ENCODE assay signal across 11 cellular contexts in the genomic region with DNA sequence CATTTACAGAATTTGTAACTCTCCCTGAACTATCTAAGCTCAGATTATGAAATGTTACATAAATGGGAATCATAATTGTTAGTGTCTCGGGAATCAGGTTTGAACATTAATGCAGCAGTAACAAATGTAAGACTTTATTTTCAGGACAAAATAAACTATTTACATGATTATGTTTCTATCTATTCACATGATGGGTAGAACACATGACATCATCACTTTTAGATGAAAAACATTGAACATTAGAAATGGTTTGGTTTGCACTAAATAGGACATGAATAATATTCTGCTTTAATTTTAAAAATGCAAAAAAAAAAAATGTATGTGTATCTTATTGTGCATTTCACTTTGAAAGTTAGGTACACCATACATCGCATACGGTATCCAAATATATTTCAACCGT.
"Had no signal": no experiment of that assay in that cellular context is flagged by ENCODE, and none has a peak within 500 bp of the region (broad histone marks: within the 10 kb centered on the region; RNA-seq: fewer than 3 reads in every experiment).

No MANE protein-coding gene starts in this region.

- H3K9ac ChIP-seq: KMS-11 had no signal

- H3K4me3 ChIP-seq: GM23338 had no signal

- FAIRE-seq: H1, H54 had no signal

- DNase-seq: H9, HCEC 1CT, HFFc6, IMR-90, Karpas-422, KBM-7 had no signal

- H3K27ac ChIP-seq: HL-60, KMS-11 had no signal

- H3K4me2 ChIP-seq: GM23338, KMS-11 had no signal

- H2AFZ ChIP-seq: GM23338 had no signal

- ATAC-seq: GM23338 had no signal
